In genomic region chr21:37561941-37562919, GRCh38 we compare ENCODE assay signal across 15 cellular contexts.
DNase-seq lines count a peak whose midpoint lies in the region; ATAC-seq and TF ChIP-seq lines count a peak whose summit lies in the region.
"Had no signal": no experiment of that assay in that cellular context is flagged by ENCODE, and none has a peak within 500 bp of the region (broad histone marks: within the 10 kb centered on the region; RNA-seq: fewer than 3 reads in every experiment).

No MANE protein-coding gene starts in this region.

- H3K4me1 ChIP-seq in Loucy (ENCODE audit: insufficient read depth, low read length, poor library complexity, severe bottlenecking), result peaks cover 20% of the 10 kb centered on the region
- H3K4me1 ChIP-seq in mammary epithelial cell (ENCODE audit: insufficient read depth, low read length), result peaks cover 14% of the 10 kb centered on the region
- peaks cover 4% of the 10 kb centered on the region for H3K4me1 ChIP-seq in ovary (ENCODE audit: insufficient read depth)

- no peaks in the 10 kb centered on the region for H3F3A ChIP-seq in Loucy (ENCODE audit: low read depth)

- H3K79me2 ChIP-seq in Loucy (ENCODE audit: insufficient read depth, low read length) (peaks cover 6% of the 10 kb centered on the region; the same call in 1 of the 2 replicates), mammary epithelial cell (ENCODE audit: insufficient read depth, low read length) (no peaks in the 10 kb centered on the region)

- H3K36me3 ChIP-seq in Loucy (ENCODE audit: insufficient read depth, low read length) (no peaks in the 10 kb centered on the region), mammary epithelial cell (ENCODE audit: insufficient read depth, low read length) (no peaks in the 10 kb centered on the region), ovary (no peaks in the 10 kb centered on the region)
- H3K36me3 ChIP-seq: right lobe of liver had no signal

- H3K4me2 ChIP-seq in Loucy (ENCODE audit: low read depth, low read length, poor library complexity, severe bottlenecking) (peak overlapping the region; percentile 89), mammary epithelial cell (ENCODE audit: insufficient read depth, low read depth, low read length) (no peak overlapping the region)

- H2AFZ ChIP-seq in Loucy (ENCODE audit: low read length) (no peak overlapping the region), mammary epithelial cell (ENCODE audit: low read depth, low read length) (no peak overlapping the region)

- no peak for TF ChIP-seq CTCF in Loucy (conservative IDR thresholded peaks at IDR 0.05; ENCODE audit: low read length)
- no peak for TF ChIP-seq CTCF in mammary epithelial cell (conservative IDR thresholded peaks at IDR 0.05 in 1 of 2, IDR thresholded peaks at IDR 0.05 in 1 of 2; ENCODE audit: extremely low read depth in 1 of 2, insufficient read depth in 1 of 2, low read depth in 1 of 2, low read length in 2 of 2)
- TF ChIP-seq CTCF in ovary (IDR thresholded peaks at IDR 0.05), result no peak

- H3K9me2 ChIP-seq in Loucy (replicated peaks; ENCODE audit: low read depth, low read length), result no peaks in the 10 kb centered on the region

- CTCF ChIA-PET in mammary epithelial cell (lab: Charles Lee; ENCODE audit: low non-redundant PET), result no interaction called here

- peak overlapping the region; percentile 81 for H3K4me3 ChIP-seq in Loucy (ENCODE audit: low read length, poor library complexity, severe bottlenecking)
- no peak overlapping the region for H3K4me3 ChIP-seq in mammary epithelial cell (replicated peaks in 1 of 3; ENCODE audit: insufficient read depth in 1 of 3, low read depth in 2 of 3, low read length in 3 of 3)
- H3K4me3 ChIP-seq in ovary, result no peak overlapping the region

- H3K9me3 ChIP-seq in Loucy (ENCODE audit: insufficient read depth, low read depth, low read length), result no peaks in the 10 kb centered on the region
- H3K9me3 ChIP-seq in mammary epithelial cell (replicated peaks; ENCODE audit: insufficient read depth, low read length), result no peaks in the 10 kb centered on the region
- no peaks in the 10 kb centered on the region for H3K9me3 ChIP-seq in ovary
- H3K9me3 ChIP-seq: right lobe of liver had no signal

- H4K20me1 ChIP-seq in Loucy (ENCODE audit: insufficient read depth, low read length, poor library complexity, severe bottlenecking) (no peaks in the 10 kb centered on the region), mammary epithelial cell (ENCODE audit: insufficient read depth, low read length) (no peaks in the 10 kb centered on the region)

- H3K27me3 Mint-ChIP-seq in activated T-cell treated with anti-CD3 and anti-CD28 coated beads, Interleukin-2, amount 50 U/mL, for 72 hours (ENCODE audit: low read depth), result no peaks in the 10 kb centered on the region
- no peaks in the 10 kb centered on the region for H3K27me3 Mint-ChIP-seq in stimulated activated memory B cell treated with anti-CD40 and anti-IgM and Interleukin-4, amounts not matched to agents 10 μg/mL and 1 μg/mL and 100 μg/mL, for 72 hours

- intact Hi-C loops in mammary epithelial cell (cut with micrococcal nuclease), result loop anchor here (5.0 kb wide), 2 partner anchors 75 to 395 kb away; no protein-coding TSS in a partner anchor
- intact Hi-C loops in ovary (cut with DNase I), result loop anchor here in 2 of 4 donors (2.0 to 5.0 kb wide), 3 partner anchors 75 to 295 kb away; partner anchors contain the start of genes DYRK1A (in 1 of the 2) and VPS26C (in 1 of the 2)
- intact Hi-C loops in posterior vena cava (cut with DNase I), result loop anchor here in 1 of 2 donors (10.0 kb wide), 1 partner anchor 197 kb away; the partner anchor contains the start of gene DYRK1A

- H3K27me3 ChIP-seq in Loucy (ENCODE audit: insufficient read depth, low read length, poor library complexity, severe bottlenecking) (no peaks in the 10 kb centered on the region), mammary epithelial cell (ENCODE audit: insufficient read depth, low read length) (no peaks in the 10 kb centered on the region), ovary (no peaks in the 10 kb centered on the region)
- H3K27me3 ChIP-seq: foreskin keratinocyte, right lobe of liver had no signal

- no peak for ATAC-seq in activated T-cell treated with anti-CD3 and anti-CD28 coated beads, Interleukin-2, amount 50 U/mL, for 72 hours (replicated peaks in 1 of 2)
- ATAC-seq in stimulated activated memory B cell treated with anti-CD40 and anti-IgM and Interleukin-4, amounts not matched to agents 10 μg/mL and 1 μg/mL and 100 μg/mL, for 72 hours, result no peak
- ATAC-seq: foreskin keratinocyte had no signal

- TF ChIP-seq POLR2A in ovary (IDR thresholded peaks at IDR 0.05), result no peak

- TSS peak; percentile 43 for BruUV-seq in mammary epithelial cell (replicated peaks; lab: Mats Ljungman, UMichigan)

- TF ChIP-seq EP300 in ovary (IDR thresholded peaks at IDR 0.05), result no peak

- H3K4me1 Mint-ChIP-seq in activated T-cell treated with anti-CD3 and anti-CD28 coated beads, Interleukin-2, amount 50 U/mL, for 72 hours (ENCODE audit: low read depth), result peaks cover 26% of the 10 kb centered on the region
- peaks cover 21% of the 10 kb centered on the region for H3K4me1 Mint-ChIP-seq in stimulated activated memory B cell treated with anti-CD40 and anti-IgM and Interleukin-4, amounts not matched to agents 10 μg/mL and 1 μg/mL and 100 μg/mL, for 72 hours

- in situ Hi-C loops in mammary epithelial cell (cut with MboI; ENCODE audit: low sequenced_read_pairs in 2 of 2), result no loop called here

- H3K27ac Mint-ChIP-seq in activated T-cell treated with anti-CD3 and anti-CD28 coated beads, Interleukin-2, amount 50 U/mL, for 72 hours, result peak overlapping the region; percentile 77
- peak overlapping the region; percentile 91 for H3K27ac Mint-ChIP-seq in stimulated activated memory B cell treated with anti-CD40 and anti-IgM and Interleukin-4, amounts not matched to agents 10 μg/mL and 1 μg/mL and 100 μg/mL, for 72 hours

- dilution Hi-C loops in mammary epithelial cell (cut with HindIII; ENCODE audit: low sequenced_read_pairs), result no loop called here

- H3K9ac ChIP-seq in Loucy (ENCODE audit: low read depth, low read length, poor library complexity, severe bottlenecking), result peak overlapping the region; percentile 77
- H3K9ac ChIP-seq in mammary epithelial cell (ENCODE audit: insufficient read depth, low read length), result no peak overlapping the region

- no peaks in the 10 kb centered on the region for H3K36me3 Mint-ChIP-seq in activated T-cell treated with anti-CD3 and anti-CD28 coated beads, Interleukin-2, amount 50 U/mL, for 72 hours (ENCODE audit: insufficient read depth in 2 of 2)
- H3K36me3 Mint-ChIP-seq in stimulated activated memory B cell treated with anti-CD40 and anti-IgM and Interleukin-4, amounts not matched to agents 10 μg/mL and 1 μg/mL and 100 μg/mL, for 72 hours, result peaks cover 5% of the 10 kb centered on the region

- H3K9me3 Mint-ChIP-seq in activated T-cell treated with anti-CD3 and anti-CD28 coated beads, Interleukin-2, amount 50 U/mL, for 72 hours, result no peaks in the 10 kb centered on the region
- peaks cover 8% of the 10 kb centered on the region for H3K9me3 Mint-ChIP-seq in stimulated activated memory B cell treated with anti-CD40 and anti-IgM and Interleukin-4, amounts not matched to agents 10 μg/mL and 1 μg/mL and 100 μg/mL, for 72 hours

- DNase-seq in activated T-cell treated with anti-CD3 and anti-CD28 coated beads, Interleukin-2, amount 50 U/mL, for 72 hours, result no peak
- no peak for DNase-seq in activated T-cell treated with anti-CD3 and anti-CD28 coated beads for 4 hours
- no peak for DNase-seq in mammary epithelial cell
- DNase-seq in ovary, result no peak
- DNase-seq in A172 (ENCODE audit: low spot score), result no peak
- no peak for DNase-seq in posterior vena cava (ENCODE audit: low spot score)
- DNase-seq: activated CD4-positive, CD25-positive, alpha-beta regulatory T cell; activated effector memory CD4-positive, alpha-beta T cell treated with Interleukin-2 at 50 U/mL for 16 hours; effector memory CD4-positive, alpha-beta T cell; foreskin keratinocyte; NCI-H1930; NCI-H69 had no signal

- H3K27ac ChIP-seq in mammary epithelial cell (ENCODE audit: insufficient read depth, low read depth, low read length), result no peak overlapping the region
- no peak overlapping the region for H3K27ac ChIP-seq in ovary

- H3K4me3 Mint-ChIP-seq in activated T-cell treated with anti-CD3 and anti-CD28 coated beads, Interleukin-2, amount 50 U/mL, for 72 hours, result peak overlapping the region; percentile 95 to 97
- H3K4me3 Mint-ChIP-seq in stimulated activated memory B cell treated with anti-CD40 and anti-IgM and Interleukin-4, amounts not matched to agents 10 μg/mL and 1 μg/mL and 100 μg/mL, for 72 hours, result peak overlapping the region; percentile 97

- WGBS in mammary epithelial cell (ENCODE audit: low coverage, missing lambda C conversion rate), result 96% methylated on average over 11 of the region's 11 CpGs
- WGBS in ovary, 3 donors, result 94 to 97% (median 95%) methylated on average over 11 of the region's 11 CpGs
